In the genomic region with DNA sequence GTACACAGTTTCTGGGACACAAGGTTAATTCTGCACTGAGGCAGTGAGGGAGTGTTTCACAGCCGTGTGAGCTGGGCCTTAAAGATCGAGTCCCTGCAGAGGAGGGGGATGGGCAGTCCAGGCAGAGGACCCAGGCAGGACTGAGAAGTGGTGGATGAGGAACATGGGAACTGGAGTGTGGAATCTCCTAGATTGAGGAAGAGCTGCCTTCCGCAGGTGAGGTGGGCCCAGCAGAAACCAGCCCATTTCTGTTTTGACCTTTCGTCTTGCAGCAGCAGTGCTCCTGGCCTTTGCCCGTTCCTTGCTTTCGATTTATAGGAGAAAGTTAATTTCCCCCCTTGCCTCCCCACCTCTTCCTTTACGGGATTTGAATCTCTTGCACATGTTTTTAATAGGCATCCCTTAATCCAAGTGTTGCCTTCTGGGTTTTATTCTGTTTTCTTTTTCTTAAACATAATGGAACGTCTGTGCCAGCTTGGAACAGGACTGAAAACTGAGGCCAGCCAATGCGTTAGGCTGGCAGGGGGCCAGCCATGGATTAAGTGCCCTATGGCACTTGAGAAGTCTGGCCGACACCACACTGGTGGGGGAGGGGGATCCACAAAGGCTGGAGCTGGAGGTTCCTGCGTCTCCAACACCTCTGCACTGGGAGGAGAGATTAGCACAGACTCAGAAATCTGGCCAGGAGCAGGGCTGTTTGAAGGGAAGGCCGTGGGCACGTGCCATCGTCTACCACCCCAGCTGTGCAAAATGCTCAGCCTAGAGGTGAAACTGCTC, we compare ENCODE assay signal across 8 cellular contexts.
DNase-seq lines count a peak whose midpoint lies in the region; ATAC-seq and TF ChIP-seq lines count a peak whose summit lies in the region.

No MANE protein-coding gene starts in this region.

- TF ChIP-seq POLR2A in sigmoid colon (IDR thresholded peaks at IDR 0.05) = no peak

- 59 to 63% methylated on average over 14 of the region's 14 CpGs for WGBS in GM23248 (ENCODE audit: low coverage in 1 of 2, low lambda C conversion rate in 2 of 2, missing lambda C conversion rate in 2 of 2), 2 experiments
- WGBS in sigmoid colon, 2 donors = 80 to 81% methylated on average over 14 of the region's 14 CpGs

- 0 out of 2 replicates have a peak overlapping the region, but pooled peaks have one; percentile 16 for H3K9ac ChIP-seq in GM23248

- H3K79me2 ChIP-seq in GM23248 (ENCODE audit: insufficient read depth) = peaks cover 41% of the 10 kb centered on the region

- H3K4me2 ChIP-seq in GM23248 (ENCODE audit: unreplicated experiment) = no peak overlapping the region

- intact Hi-C loops in sigmoid colon (cut with DNase I) = no loop called here

- H3K27me3 ChIP-seq in GM23248 (replicated peaks; ENCODE audit: insufficient read depth) (no peaks in the 10 kb centered on the region), sigmoid colon (no peaks in the 10 kb centered on the region)

- H4K20me1 ChIP-seq in GM23248 (ENCODE audit: insufficient read depth) = no peaks in the 10 kb centered on the region

- no peaks in the 10 kb centered on the region for H3K9me2 ChIP-seq in GM23248 (ENCODE audit: insufficient read depth)

- H3K4me3 ChIP-seq in GM23248 = no peak overlapping the region
- H3K4me3 ChIP-seq in fibroblast of villous mesenchyme (ENCODE audit: low read depth, low read length) = no peak overlapping the region
- no peak overlapping the region for H3K4me3 ChIP-seq in sigmoid colon

- no peak for TF ChIP-seq EP300 in sigmoid colon (IDR thresholded peaks at IDR 0.05)

- peaks cover 50% of the 10 kb centered on the region for H3K4me1 ChIP-seq in GM23248 (ENCODE audit: insufficient read depth)
- H3K4me1 ChIP-seq in sigmoid colon = peaks cover 0 to 61% (median 49%) of the 10 kb centered on the region in 4 donors

- in situ Hi-C loops in GM23248 (cut with MboI) = no loop called here

- H3K9me3 ChIP-seq in GM23248 (ENCODE audit: low read depth) = no peaks in the 10 kb centered on the region
- H3K9me3 ChIP-seq in sigmoid colon = no peaks in the 10 kb centered on the region

- DNase-seq in GM23248 = no peak
- DNase-seq in NCI-H510A (lab: John Stamatoyannopoulos, UW) = peak; percentile 62
- peak; percentile 81 for DNase-seq in fibroblast of villous mesenchyme (ENCODE audit: low read depth)
- DNase-seq in sigmoid colon = no peak
- no peak for DNase-seq in activated CD8-positive, alpha-beta memory T cell treated with anti-CD3 and anti-CD28 coated beads, Interleukin-2, amount 50 U/mL, for 48 hours
- DNase-seq in medulla oblongata (ENCODE audit: extremely low spot score) = no peak

- no peak overlapping the region for H2AFZ ChIP-seq in GM23248

- ATAC-seq in HG03469 (IDR thresholded peaks at IDR 0.05; ENCODE audit: unreplicated experiment) (no peak), HG02840 (IDR thresholded peaks at IDR 0.05; ENCODE audit: low FRiP score, unreplicated experiment) (no peak)

- H3K27ac ChIP-seq in GM23248 (peak overlapping the region; percentile 23; the same call in 1 of the 2 replicates), sigmoid colon (peak overlapping the region; percentile 56 to 81 (median 76))

- H3F3A ChIP-seq in GM23248 (ENCODE audit: insufficient read depth) = peaks cover 42% of the 10 kb centered on the region

- TF ChIP-seq CTCF in fibroblast of villous mesenchyme (IDR thresholded peaks at IDR 0.05; ENCODE audit: insufficient read depth, low read depth, low read length) (no peak), sigmoid colon (IDR thresholded peaks at IDR 0.05) (no peak)

- H3K36me3 ChIP-seq in GM23248 (ENCODE audit: low read depth) = peaks cover 23% of the 10 kb centered on the region; the same call in 1 of the 2 replicates
- H3K36me3 ChIP-seq in sigmoid colon = peaks cover 0 to 26% (median 6%) of the 10 kb centered on the region in 4 donors

Comparison
In these comparisons a context has a peak if more than half of its experiments do, and no peak if none do; other contexts are left out.
1. DNase-seq: peak in NCI-H510A (single experiment) and fibroblast of villous mesenchyme (single experiment); none in GM23248 (single experiment), sigmoid colon (single experiment), activated CD8-positive, alpha-beta memory T cell treated with anti-CD3 and anti-CD28 coated beads, Interleukin-2, amount 50 U/mL, for 48 hours (single experiment) and medulla oblongata (single experiment).